In the genomic region with DNA sequence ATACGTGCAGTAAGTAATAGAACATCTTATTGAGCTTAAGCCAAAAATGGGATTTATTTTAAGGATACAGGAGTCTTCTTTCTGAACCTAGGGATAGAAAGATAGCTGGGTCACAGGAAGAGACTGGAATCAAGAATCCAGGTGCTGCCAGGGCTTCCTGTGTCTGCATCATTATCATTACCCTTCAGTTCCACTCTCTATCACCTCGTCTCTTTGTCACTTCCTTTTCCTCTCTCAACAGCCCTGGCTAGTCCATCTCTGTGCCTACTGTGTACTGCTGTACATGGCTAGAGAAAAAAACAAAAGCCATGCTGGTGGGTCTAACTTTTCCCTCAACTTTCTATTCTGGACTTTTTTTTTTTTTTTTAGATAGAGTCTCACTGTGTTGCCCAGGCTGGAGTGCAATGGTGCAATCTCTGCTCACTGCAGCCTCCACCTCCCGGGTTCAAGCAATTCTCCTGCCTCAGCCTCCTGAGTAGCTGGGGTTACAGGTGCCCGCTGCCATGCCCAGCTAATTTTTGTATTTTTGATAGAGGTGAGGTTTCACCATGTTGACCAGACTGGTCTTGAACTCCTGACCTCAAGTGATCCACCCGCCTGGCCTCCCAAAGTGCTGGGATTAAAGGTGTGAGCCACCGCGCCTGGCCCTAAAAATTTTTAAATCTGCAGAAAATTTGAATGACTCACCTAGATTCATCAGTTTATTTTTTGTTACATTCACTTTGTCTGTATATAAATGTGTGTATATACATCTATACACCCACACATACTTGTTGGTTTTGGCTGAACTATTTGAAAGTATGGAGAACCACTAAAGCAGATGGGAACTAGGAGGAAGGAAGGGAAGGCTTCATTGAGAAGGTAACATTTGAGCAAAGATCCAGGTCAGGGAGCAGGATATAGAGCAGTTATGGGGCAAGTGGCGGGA, we compare ENCODE assay signal across 13 cellular contexts. TPM values are rescaled to one million over a fixed set of nuclear protein-coding genes. Genes with fewer than 3 reads are reported as not detected.
DNase-seq lines count a peak whose midpoint lies in the region; ATAC-seq and TF ChIP-seq lines count a peak whose summit lies in the region.
"Had no signal": no experiment of that assay in that cellular context is flagged by ENCODE, and none has a peak within 500 bp of the region (broad histone marks: within the 10 kb centered on the region; RNA-seq: fewer than 3 reads in every experiment).

No MANE protein-coding gene starts in this region.

- intact Hi-C loops in dendritic cell treated with granulocyte-macrophage colony-stimulating factor and Interleukin-4, amounts not matched to agents 40 ng/mL and 50 ng/mL, for 4 days (cut with micrococcal nuclease), result no loop called here

- peaks cover 26% of the 10 kb centered on the region for H3K27me3 Mint-ChIP-seq in dendritic cell treated with granulocyte-macrophage colony-stimulating factor and Interleukin-4, amounts not matched to agents 40 ng/mL and 50 ng/mL, for 4 days
- H3K27me3 Mint-ChIP-seq in mesothelial cell of epicardium (ENCODE audit: low read depth), result no peaks in the 10 kb centered on the region
- H3K27me3 Mint-ChIP-seq: B cell had no signal

- peaks cover 10% of the 10 kb centered on the region for H3K36me3 Mint-ChIP-seq in dendritic cell treated with granulocyte-macrophage colony-stimulating factor and Interleukin-4, amounts not matched to agents 40 ng/mL and 50 ng/mL, for 4 days (ENCODE audit: low read depth)
- H3K36me3 Mint-ChIP-seq in mesothelial cell of epicardium, result peaks cover 5% of the 10 kb centered on the region

- no peak for TF ChIP-seq CTCF in AG04450 (IDR thresholded peaks at IDR 0.05; ENCODE audit: low read depth, low read length)
- no peak for TF ChIP-seq CTCF in mesothelial cell of epicardium (IDR thresholded peaks at IDR 0.05; ENCODE audit: unreplicated experiment)

- DNase-seq in AG04450 (ENCODE audit: low read depth, low spot score) (no peak), MG63 (peak; percentile 10), mesothelial cell of epicardium (ENCODE audit: low spot score in 2 of 2, unreplicated experiment in 2 of 2) (no peak), NCI-H1092 (lab: John Stamatoyannopoulos, UW) (no peak), DMS153 treated with DMSO at 0.1 percent for 48 hours (lab: John Stamatoyannopoulos, UW; ENCODE audit: unreplicated experiment) (no peak), nucleus accumbens (lab: John Stamatoyannopoulos, UW) (no peak)
- DNase-seq: activated naive CD4-positive, alpha-beta T cell treated with anti-CD3 and anti-CD28 coated beads, Interleukin-2, amount 50 U/mL, for 16 hours; NCI-H1417 treated with DMSO at 0.1 percent for 48 hours; NCI-H69 had no signal

- H3K27ac Mint-ChIP-seq in dendritic cell treated with granulocyte-macrophage colony-stimulating factor and Interleukin-4, amounts not matched to agents 40 ng/mL and 50 ng/mL, for 4 days, result peak overlapping the region; percentile 37
- peak overlapping the region; percentile 84 for H3K27ac Mint-ChIP-seq in mesothelial cell of epicardium
- H3K27ac Mint-ChIP-seq: B cell had no signal

- peaks cover 3% of the 10 kb centered on the region for H3K36me3 ChIP-seq in MG63
- H3K36me3 ChIP-seq: upper lobe of left lung had no signal

- no peaks in the 10 kb centered on the region for H3K27me3 ChIP-seq in AG04450 (ENCODE audit: control insufficient read depth, insufficient read depth, low read length)
- no peaks in the 10 kb centered on the region for H3K27me3 ChIP-seq in MG63
- H3K27me3 ChIP-seq: upper lobe of left lung had no signal

- POLR2A ChIA-PET in AG04450 (lab: Yijun Ruan, JAX), result no interaction called here

- H3K4me3 Mint-ChIP-seq in dendritic cell treated with granulocyte-macrophage colony-stimulating factor and Interleukin-4, amounts not matched to agents 40 ng/mL and 50 ng/mL, for 4 days, result peak overlapping the region; percentile 2
- H3K4me3 Mint-ChIP-seq in mesothelial cell of epicardium, result no peak overlapping the region
- H3K4me3 Mint-ChIP-seq: B cell had no signal

- no peaks in the 10 kb centered on the region for H3K9me3 Mint-ChIP-seq in dendritic cell treated with granulocyte-macrophage colony-stimulating factor and Interleukin-4, amounts not matched to agents 40 ng/mL and 50 ng/mL, for 4 days
- no peaks in the 10 kb centered on the region for H3K9me3 Mint-ChIP-seq in mesothelial cell of epicardium

- CTCF ChIA-PET in AG04450 (lab: Charles Lee), result no interaction called here

- H3K4me3 ChIP-seq in AG04450 (ENCODE audit: low read depth, low read length) (no peak overlapping the region; the same call in 1 of the 2 replicates), MG63 (no peak overlapping the region)
- H3K4me3 ChIP-seq: upper lobe of left lung had no signal

- no peak for ATAC-seq in HG03460 (IDR thresholded peaks at IDR 0.05; ENCODE audit: unreplicated experiment)

- H3K27ac ChIP-seq in AG04450 (ENCODE audit: low read depth, low read length), result peak overlapping the region; percentile 61

- H3K9me3 ChIP-seq in AG04450 (ENCODE audit: control insufficient read depth, insufficient read depth, low read length), result no peaks in the 10 kb centered on the region
- H3K9me3 ChIP-seq in MG63, result no peaks in the 10 kb centered on the region
- H3K9me3 ChIP-seq: upper lobe of left lung had no signal

- H3K4me1 Mint-ChIP-seq in dendritic cell treated with granulocyte-macrophage colony-stimulating factor and Interleukin-4, amounts not matched to agents 40 ng/mL and 50 ng/mL, for 4 days (ENCODE audit: low read depth), result peaks cover 50% of the 10 kb centered on the region
- peaks cover 26% of the 10 kb centered on the region for H3K4me1 Mint-ChIP-seq in mesothelial cell of epicardium

RNA-seq across cellular contexts. Expression of gene UBE4B, which starts 31.9 kb away (rescaled TPM):
- 28.1 and 31.1 TPM in 2 replicates for polyA plus RNA-seq in AG04450 (2011; rRNA removed)
- polyA minus RNA-seq in AG04450 (2011; rRNA and poly(A)+ RNA removed), result 42.3 and 47.0 TPM in 2 replicates
- 13.5 and 15.0 TPM in 2 replicates for total RNA-seq in MG63 (2014; rRNA removed; shearing (Covaris generic); ENCODE audit: low replicate concordance)
- 61.3 to 64.5 TPM (median 63.7 TPM) in 3 replicates for total RNA-seq in mesothelial cell of epicardium
